ENCODE assay signal across 8 cellular contexts in genomic region chr6:106339334-106340029, GRCh38. TPM values are rescaled to one million over a fixed set of nuclear protein-coding genes. Genes with fewer than 3 reads are reported as not detected.
A peak's percentile ranks its signal among the peaks of the same experiment; 100 is the strongest.
DNase-seq lines count a peak whose midpoint lies in the region; ATAC-seq and TF ChIP-seq lines count a peak whose summit lies in the region.

No MANE protein-coding gene starts in this region.

- peak overlapping the region; percentile 32 for H3K4me3 Mint-ChIP-seq in activated naive CD4-positive, alpha-beta T cell treated with anti-CD3 and anti-CD28 coated beads, Interleukin-2, amount 50 U/mL, for 24 hours

- H4K20me1 ChIP-seq in KMS-11 (ENCODE audit: insufficient read depth): no peaks in the 10 kb centered on the region

- H3K4me2 ChIP-seq in KMS-11: no peak overlapping the region
- H3K4me2 ChIP-seq in parathyroid adenoma (ENCODE audit: low read length): no peak overlapping the region

- H3K4me1 ChIP-seq in KMS-11 (ENCODE audit: low read depth, poor library complexity, severe bottlenecking): peaks cover 3% of the 10 kb centered on the region
- H3K4me1 ChIP-seq in parathyroid adenoma: no peaks in the 10 kb centered on the region

- no peaks in the 10 kb centered on the region for H3K36me3 Mint-ChIP-seq in activated naive CD4-positive, alpha-beta T cell treated with anti-CD3 and anti-CD28 coated beads, Interleukin-2, amount 50 U/mL, for 24 hours

- peaks cover 7% of the 10 kb centered on the region for H3K4me1 Mint-ChIP-seq in activated naive CD4-positive, alpha-beta T cell treated with anti-CD3 and anti-CD28 coated beads, Interleukin-2, amount 50 U/mL, for 24 hours

- TF ChIP-seq CTCF in KMS-11 (conservative IDR thresholded peaks at IDR 0.05; ENCODE audit: low read depth, low read length) (peak; percentile 68), parathyroid adenoma (IDR thresholded peaks at IDR 0.05) (peak; percentile 63)

- H3K9ac ChIP-seq in KMS-11 (no peak overlapping the region), parathyroid adenoma (no peak overlapping the region)

- peak; percentile 43 for ATAC-seq in GM18520 (IDR thresholded peaks at IDR 0.05; ENCODE audit: unreplicated experiment)
- no peak for ATAC-seq in GM19023 (IDR thresholded peaks at IDR 0.05; ENCODE audit: unreplicated experiment)

- no peaks in the 10 kb centered on the region for H3K9me3 Mint-ChIP-seq in activated naive CD4-positive, alpha-beta T cell treated with anti-CD3 and anti-CD28 coated beads, Interleukin-2, amount 50 U/mL, for 24 hours

- H3K36me3 ChIP-seq in KMS-11 (ENCODE audit: insufficient read depth) (no peaks in the 10 kb centered on the region), parathyroid adenoma (ENCODE audit: control insufficient read depth, insufficient read depth, low read length) (no peaks in the 10 kb centered on the region)

- DNase-seq in AG08396 (ENCODE audit: low spot score) (peak; percentile 82), RPMI8226 (peak; percentile 51), glomerular endothelial cell (ENCODE audit: extremely low read depth, low read depth, low spot score) (peak; percentile 27)

- H3K79me2 ChIP-seq in KMS-11 (ENCODE audit: insufficient read depth, low read depth) (no peaks in the 10 kb centered on the region), parathyroid adenoma (no peaks in the 10 kb centered on the region)

- no peaks in the 10 kb centered on the region for H3K27me3 ChIP-seq in KMS-11 (ENCODE audit: insufficient read depth, low read depth)
- no peaks in the 10 kb centered on the region for H3K27me3 ChIP-seq in parathyroid adenoma (ENCODE audit: control insufficient read depth, insufficient read depth, low read length)

- H3K27me3 Mint-ChIP-seq in activated naive CD4-positive, alpha-beta T cell treated with anti-CD3 and anti-CD28 coated beads, Interleukin-2, amount 50 U/mL, for 24 hours: peaks cover 6% of the 10 kb centered on the region

- H3K4me3 ChIP-seq in KMS-11 (IDR thresholded peaks at IDR 0.05; ENCODE audit: insufficient read depth, low read depth, low read length) (no peak overlapping the region), parathyroid adenoma (ENCODE audit: low read depth, low read length) (no peak overlapping the region)

- no peak overlapping the region for H3K27ac Mint-ChIP-seq in activated naive CD4-positive, alpha-beta T cell treated with anti-CD3 and anti-CD28 coated beads, Interleukin-2, amount 50 U/mL, for 24 hours

- H3K9me3 ChIP-seq in parathyroid adenoma (ENCODE audit: control insufficient read depth, low read length): no peaks in the 10 kb centered on the region

- H3K27ac ChIP-seq in KMS-11 (no peak overlapping the region), parathyroid adenoma (no peak overlapping the region)

- H2AFZ ChIP-seq in KMS-11 (ENCODE audit: low read depth) (0 out of 2 replicates have a peak overlapping the region, but pooled peaks have one; percentile 26), parathyroid adenoma (peak overlapping the region; percentile 70)

RNA-seq across cellular contexts. Expression of gene ATG5, which starts 13.9 kb away (rescaled TPM):
- total RNA-seq in glomerular endothelial cell: 27.4 and 35.4 TPM in 2 replicates

RNA-seq across cellular contexts. Expression of gene CRYBG1, which starts 21.0 kb away (rescaled TPM):
- total RNA-seq in glomerular endothelial cell: 34.0 and 47.8 TPM in 2 replicates

Comparison
In these comparisons a context has a peak if more than half of its experiments do, and no peak if none do; other contexts are left out.
1. DNase-seq: peak in every context shown above with its lines; median percentile 82 in AG08396; 51 in RPMI8226; 27 in glomerular endothelial cell.